Comparison of ENCODE assay signal across 22 cellular contexts in genomic region chr1:28272215-28272852, GRCh38. TPM values are rescaled to one million over a fixed set of nuclear protein-coding genes. Genes with fewer than 3 reads are reported as not detected.
DNase-seq lines count a peak whose midpoint lies in the region; ATAC-seq and TF ChIP-seq lines count a peak whose summit lies in the region.
"Had no signal": no experiment of that assay in that cellular context is flagged by ENCODE, and none has a peak within 500 bp of the region (broad histone marks: within the 10 kb centered on the region; RNA-seq: fewer than 3 reads in every experiment).

No MANE protein-coding gene starts in this region.

- no peak overlapping the region for H3K4ac ChIP-seq in neuronal stem cell (ENCODE audit: low read length)

- peak overlapping the region; percentile 60 for H3K9ac ChIP-seq in neuronal stem cell (ENCODE audit: low read depth, low read length, poor library complexity)

- peaks cover 28 to 83% of the 10 kb centered on the region in 2 donors for H3K36me3 ChIP-seq in neuronal stem cell (replicated peaks in 1 of 2; ENCODE audit: control insufficient read depth in 2 of 2, insufficient read depth in 2 of 2, low read length in 2 of 2)

- DNase-seq in natural killer cell treated with Interleukin-12 subunit alpha and Interleukin-12 subunit beta and Interleukin-15 and Interleukin-18, amount 100 ng/mL, for 72 hours (ENCODE audit: low spot score) = peak; percentile 56
- no peak for DNase-seq in natural killer cell
- peak; percentile 91 for DNase-seq in chondrocyte (ENCODE audit: low spot score)
- DNase-seq in neuronal stem cell (ENCODE audit: low spot score) = no peak
- no peak for DNase-seq in left lobe of liver (ENCODE audit: low spot score)
- DNase-seq in Calu3 = no peak
- DNase-seq: 8988T; ACHN; AML-193; BE2C; CD4-positive, alpha-beta T cell; CD8-positive, alpha-beta memory T cell; DMS53; DMS79 treated with DMSO at 0.1 percent for 48 hours; GF-D8; GOT3; H7; HCEC 1CT had no signal

- BruUV-seq in Calu3 (replicated peaks; lab: Mats Ljungman, UMichigan) = no TSS peak

- H2BK12ac ChIP-seq in neuronal stem cell (ENCODE audit: low read length) = peak overlapping the region; percentile 73

- H3K79me1 ChIP-seq in neuronal stem cell (ENCODE audit: low read depth, low read length) = peaks cover 7% of the 10 kb centered on the region

- CTCF ChIA-PET in Calu3 (lab: Charles Lee) = no interaction called here

- no peaks in the 10 kb centered on the region for H3K27me3 Mint-ChIP-seq in natural killer cell treated with Interleukin-12 subunit alpha and Interleukin-12 subunit beta and Interleukin-15 and Interleukin-18, amount 100 ng/mL, for 72 hours
- no peaks in the 10 kb centered on the region for H3K27me3 Mint-ChIP-seq in natural killer cell (ENCODE audit: low read depth in 2 of 2)
- no peaks in the 10 kb centered on the region for H3K27me3 Mint-ChIP-seq in chondrocyte (ENCODE audit: low read depth)
- no peaks in the 10 kb centered on the region for H3K27me3 Mint-ChIP-seq in Calu3 (ENCODE audit: unreplicated experiment)
- H3K27me3 Mint-ChIP-seq: CD4-positive, alpha-beta T cell; CD8-positive, alpha-beta memory T cell had no signal

- no peak overlapping the region for H3K27ac Mint-ChIP-seq in natural killer cell treated with Interleukin-12 subunit alpha and Interleukin-12 subunit beta and Interleukin-15 and Interleukin-18, amount 100 ng/mL, for 72 hours
- no peak overlapping the region for H3K27ac Mint-ChIP-seq in natural killer cell
- H3K27ac Mint-ChIP-seq in chondrocyte (ENCODE audit: unreplicated experiment) = no peak overlapping the region
- no peak overlapping the region for H3K27ac Mint-ChIP-seq in Calu3 (ENCODE audit: unreplicated experiment)
- H3K27ac Mint-ChIP-seq: CD14-positive monocyte; CD4-positive, alpha-beta T cell; CD8-positive, alpha-beta memory T cell had no signal

- H2BK15ac ChIP-seq in neuronal stem cell (ENCODE audit: low read length) = no peak overlapping the region

- no peak overlapping the region for H4K91ac ChIP-seq in neuronal stem cell (ENCODE audit: low read depth, low read length, poor library complexity)

- WGBS in neuronal stem cell (ENCODE audit: extremely low coverage in 2 of 2, insufficient read length in 2 of 2, insufficient replicate concordance in 1 of 2), 2 donors = no CpG with 5 or more reads among the region's 20 CpGs

- no peak overlapping the region for H3K18ac ChIP-seq in neuronal stem cell (ENCODE audit: low read length)

- H3K27me3 ChIP-seq in neuronal stem cell (ENCODE audit: control insufficient read depth in 3 of 3, insufficient read depth in 3 of 3, low read depth in 1 of 3, low read length in 3 of 3) = no peaks in the 10 kb centered on the region
- H3K27me3 ChIP-seq: BE2C; BLaER1 treated with 17β-estradiol and CSF1 and Interleukin-3, amounts not matched to agents 10 nM and 100 nM had no signal

- H3K4me1 ChIP-seq in neuronal stem cell (ENCODE audit: control insufficient read depth in 2 of 2, insufficient read depth in 1 of 2, low read depth in 1 of 2, low read length in 2 of 2) = peaks cover 3 to 4% of the 10 kb centered on the region in 2 donors
- H3K4me1 ChIP-seq: BE2C had no signal

- intact Hi-C loops in natural killer cell (cut with micrococcal nuclease) (no loop called here), Calu3 (cut with micrococcal nuclease; ENCODE audit: unreplicated experiment) (no loop called here)

- H3K36me3 Mint-ChIP-seq in natural killer cell treated with Interleukin-12 subunit alpha and Interleukin-12 subunit beta and Interleukin-15 and Interleukin-18, amount 100 ng/mL, for 72 hours = peaks cover under 1% of the 10 kb centered on the region
- H3K36me3 Mint-ChIP-seq in natural killer cell = peaks cover 2% of the 10 kb centered on the region
- peaks cover 31% of the 10 kb centered on the region for H3K36me3 Mint-ChIP-seq in chondrocyte (ENCODE audit: low read depth)
- peaks cover 53% of the 10 kb centered on the region for H3K36me3 Mint-ChIP-seq in Calu3 (ENCODE audit: insufficient read depth, unreplicated experiment)

- no peak overlapping the region for H3K4me3 Mint-ChIP-seq in natural killer cell treated with Interleukin-12 subunit alpha and Interleukin-12 subunit beta and Interleukin-15 and Interleukin-18, amount 100 ng/mL, for 72 hours
- H3K4me3 Mint-ChIP-seq in natural killer cell (no peak overlapping the region), chondrocyte (ENCODE audit: unreplicated experiment) (no peak overlapping the region), Calu3 (ENCODE audit: low read depth, unreplicated experiment) (no peak overlapping the region)
- H3K4me3 Mint-ChIP-seq: CD14-positive monocyte; CD4-positive, alpha-beta T cell; CD8-positive, alpha-beta memory T cell had no signal

- H3K23ac ChIP-seq in neuronal stem cell (ENCODE audit: low read depth, low read length, poor library complexity) = no peak overlapping the region

- no peak overlapping the region for H3K14ac ChIP-seq in neuronal stem cell (ENCODE audit: low read length)

- no peak overlapping the region for H4K8ac ChIP-seq in neuronal stem cell (ENCODE audit: low read depth, low read length)

- TF ChIP-seq CTCF in natural killer cell (IDR thresholded peaks at IDR 0.05) = no peak
- no peak for TF ChIP-seq CTCF in chondrocyte (IDR thresholded peaks at IDR 0.05)
- TF ChIP-seq CTCF in Calu3 (IDR thresholded peaks at IDR 0.05; ENCODE audit: unreplicated experiment) = no peak

- ATAC-seq in natural killer cell treated with Interleukin-12 subunit alpha and Interleukin-12 subunit beta and Interleukin-15 and Interleukin-18, amount 100 ng/mL, for 72 hours = no peak
- ATAC-seq in natural killer cell (no peak), GM21515 (IDR thresholded peaks at IDR 0.05; ENCODE audit: unreplicated experiment) (no peak), left lobe of liver (no peak)
- ATAC-seq: A549 had no signal

- H3K9me3 Mint-ChIP-seq in natural killer cell treated with Interleukin-12 subunit alpha and Interleukin-12 subunit beta and Interleukin-15 and Interleukin-18, amount 100 ng/mL, for 72 hours = no peaks in the 10 kb centered on the region
- H3K9me3 Mint-ChIP-seq in natural killer cell = no peaks in the 10 kb centered on the region
- no peaks in the 10 kb centered on the region for H3K9me3 Mint-ChIP-seq in chondrocyte (ENCODE audit: low read depth)
- H3K9me3 Mint-ChIP-seq in Calu3 (ENCODE audit: low read depth, unreplicated experiment) = no peaks in the 10 kb centered on the region
- H3K9me3 Mint-ChIP-seq: CD14-positive monocyte; CD4-positive, alpha-beta T cell; CD8-positive, alpha-beta memory T cell had no signal

- H2BK5ac ChIP-seq in neuronal stem cell (ENCODE audit: low read length) = peak overlapping the region; percentile 39

- no peak overlapping the region for H3K27ac ChIP-seq in neuronal stem cell (replicated peaks; ENCODE audit: low read length)
- H3K27ac ChIP-seq: A549; BLaER1 treated with 17β-estradiol and CSF1 and Interleukin-3, amounts not matched to agents 10 nM and 100 nM had no signal

- no peak overlapping the region for H2AFZ ChIP-seq in neuronal stem cell (ENCODE audit: low read length)

- H3K9me3 ChIP-seq in neuronal stem cell (replicated peaks in 1 of 2; ENCODE audit: control insufficient read depth in 2 of 2, insufficient read depth in 1 of 2, low read depth in 1 of 2, low read length in 2 of 2) = no peaks in the 10 kb centered on the region
- H3K9me3 ChIP-seq: A549; BE2C; BLaER1 treated with 17β-estradiol and CSF1 and Interleukin-3, amounts not matched to agents 10 nM and 100 nM had no signal

- H3K4me1 Mint-ChIP-seq in natural killer cell treated with Interleukin-12 subunit alpha and Interleukin-12 subunit beta and Interleukin-15 and Interleukin-18, amount 100 ng/mL, for 72 hours (ENCODE audit: low read depth in 2 of 2) = peaks cover 5 to 8% of the 10 kb centered on the region in 2 donors
- H3K4me1 Mint-ChIP-seq in natural killer cell (peaks cover 0 to 11% of the 10 kb centered on the region in 2 donors), chondrocyte (ENCODE audit: low read depth) (peaks cover 22% of the 10 kb centered on the region), Calu3 (ENCODE audit: low read depth, unreplicated experiment) (no peaks in the 10 kb centered on the region)

- H2BK120ac ChIP-seq in neuronal stem cell (ENCODE audit: low read depth, low read length) = no peak overlapping the region

- no peak overlapping the region for H2AK5ac ChIP-seq in neuronal stem cell (ENCODE audit: low read depth, low read length)

- no peak overlapping the region for H3K4me2 ChIP-seq in neuronal stem cell (ENCODE audit: insufficient read depth, low read length, poor library complexity, severe bottlenecking)
- H3K4me2 ChIP-seq: A549 had no signal

- no peak overlapping the region for H3K4me3 ChIP-seq in neuronal stem cell (ENCODE audit: low read length in 2 of 2)
- H3K4me3 ChIP-seq: A549; BLaER1 treated with 17β-estradiol and CSF1 and Interleukin-3, amounts not matched to agents 10 nM and 100 nM had no signal

RNA-seq across cellular contexts. Expression of gene SESN2, which starts 13.0 kb away (rescaled TPM):
- total RNA-seq in natural killer cell treated with Interleukin-12 subunit alpha and Interleukin-12 subunit beta and Interleukin-15 and Interleukin-18, amount 100 ng/mL, for 72 hours = 10 to 100 TPM; 26.4 to 36.1 TPM
- total RNA-seq in natural killer cell (10 to 100 TPM; 21.0 to 30.3 (median 27.1) TPM), chondrocyte (11.6 to 56.2 TPM (median 54.7 TPM) in 3 replicates), left lobe of liver (15.2 TPM), Calu3 (2022) (12.4 and 13.0 TPM in 2 replicates)
- 15.8 TPM for polyA plus RNA-seq in neuronal stem cell (2013, experiment 1 of 2)
- polyA plus RNA-seq in neuronal stem cell (2013, experiment 2 of 2) = 15.7 TPM

RNA-seq across cellular contexts. Expression of gene ATP5IF1, which starts 36.4 kb away (rescaled TPM):
- total RNA-seq in natural killer cell treated with Interleukin-12 subunit alpha and Interleukin-12 subunit beta and Interleukin-15 and Interleukin-18, amount 100 ng/mL, for 72 hours = 100 to 1,000 TPM; 112 to 125 TPM
- total RNA-seq in natural killer cell (100 to 1,000 TPM in 1 of 3 donors, 10 to 100 TPM in 2; 81.1 to 101 (median 91.1) TPM), chondrocyte (125 to 175 TPM (median 137 TPM) in 3 replicates), left lobe of liver (128 TPM), Calu3 (2022) (112 and 125 TPM in 2 replicates)
- 448 TPM for polyA plus RNA-seq in neuronal stem cell (2013, experiment 1 of 2)
- polyA plus RNA-seq in neuronal stem cell (2013, experiment 2 of 2) = 456 TPM

RNA-seq across cellular contexts. Expression of gene DNAJC8, which starts 39.5 kb away (rescaled TPM):
- 100 to 1,000 TPM in 1 of 2 donors, 10 to 100 TPM in 1; 62.8 to 103 TPM for total RNA-seq in natural killer cell treated with Interleukin-12 subunit alpha and Interleukin-12 subunit beta and Interleukin-15 and Interleukin-18, amount 100 ng/mL, for 72 hours
- total RNA-seq in natural killer cell = 10 to 100 TPM; 85.3 to 85.9 (median 85.4) TPM
- 69.2 to 85.6 TPM (median 72.8 TPM) in 3 replicates for total RNA-seq in chondrocyte
- 158 TPM for polyA plus RNA-seq in neuronal stem cell (2013, experiment 1 of 2)
- 155 TPM for polyA plus RNA-seq in neuronal stem cell (2013, experiment 2 of 2)
- total RNA-seq in left lobe of liver = 23.6 TPM
- 57.6 and 58.3 TPM in 2 replicates for total RNA-seq in Calu3 (2022)

RNA-seq across cellular contexts. Expression of gene MED18, which starts 56.5 kb away (rescaled TPM):
- total RNA-seq in natural killer cell treated with Interleukin-12 subunit alpha and Interleukin-12 subunit beta and Interleukin-15 and Interleukin-18, amount 100 ng/mL, for 72 hours = 10 to 100 TPM; 17.9 to 21.4 TPM
- total RNA-seq in natural killer cell (10 to 100 TPM in 1 of 3 donors, 1 to 10 TPM in 2; 6.6 to 10.2 (median 8.9) TPM), chondrocyte (10.9 to 12.2 TPM (median 11.3 TPM) in 3 replicates), left lobe of liver (16.3 TPM), Calu3 (2022) (17.4 and 18.8 TPM in 2 replicates)
- polyA plus RNA-seq in neuronal stem cell (2013, experiment 1 of 2) = 8.6 TPM
- 7.6 TPM for polyA plus RNA-seq in neuronal stem cell (2013, experiment 2 of 2)

Comparison
In these comparisons a context has a peak if more than half of its experiments do, and no peak if none do; other contexts are left out.
1. DNase-seq: peak in natural killer cell treated with Interleukin-12 subunit alpha and Interleukin-12 subunit beta and Interleukin-15 and Interleukin-18, amount 100 ng/mL, for 72 hours (single experiment) and chondrocyte (single experiment); none in natural killer cell (single experiment), neuronal stem cell (single experiment), left lobe of liver (single experiment) and Calu3 (single experiment).